19 cellular contexts compared by ENCODE assay signal in genomic region chr15:84823580-84823878, GRCh38.
"Had no signal": no experiment of that assay in that cellular context is flagged by ENCODE, and none has a peak within 500 bp of the region (broad histone marks: within the 10 kb centered on the region; RNA-seq: fewer than 3 reads in every experiment).

No MANE protein-coding gene starts in this region.

- H3K27me3 ChIP-seq: spleen, suprapubic skin had no signal

- FAIRE-seq: islet of Langerhans, TTC549, urothelium cell line had no signal

- H3K9me3 Mint-ChIP-seq: activated naive CD4-positive, alpha-beta T cell treated with anti-CD3 and anti-CD28 coated beads for 36 hours; activated T-helper 17 cell treated with anti-CD3 and anti-CD28 coated beads, Interleukin-2, amount 50 U/mL, for 72 hours had no signal

- H3K9me3 ChIP-seq: spleen, suprapubic skin had no signal

- DNase-seq: activated CD4-positive, alpha-beta T cell treated with anti-CD3 and anti-CD28 coated beads, Interleukin-2, amount 50 U/mL, for 1 hour; activated CD4-positive, CD25-positive, alpha-beta regulatory T cell; activated naive CD4-positive, alpha-beta T cell treated with anti-CD3 and anti-CD28 coated beads for 36 hours; activated T-cell treated with anti-CD3 and anti-CD28 coated beads for 4 hours; central memory CD4-positive, alpha-beta T cell; cortex of kidney; effector CD8-positive, alpha-beta T cell; mesenchymal stem cell; stimulated activated CD4-positive, alpha-beta T cell treated with anti-CD3 and anti-CD28 coated beads, Interleukin-2, amount 100 ng/mL, for 24 hours; stimulated activated naive CD4-positive, alpha-beta T cell; T-helper 17 cell had no signal

- H3K4me1 Mint-ChIP-seq: activated T-helper 17 cell treated with anti-CD3 and anti-CD28 coated beads, Interleukin-2, amount 50 U/mL, for 72 hours had no signal

- H3K27ac Mint-ChIP-seq: activated naive CD4-positive, alpha-beta T cell treated with anti-CD3 and anti-CD28 coated beads for 36 hours; T-helper 17 cell had no signal

- H3K27ac ChIP-seq: epithelial cell of prostate, parathyroid adenoma, suprapubic skin had no signal

- H3K27me3 Mint-ChIP-seq: activated T-helper 17 cell treated with anti-CD3 and anti-CD28 coated beads, Interleukin-2, amount 50 U/mL, for 72 hours; T-helper 17 cell had no signal

- H3K4me3 Mint-ChIP-seq: activated naive CD4-positive, alpha-beta T cell treated with anti-CD3 and anti-CD28 coated beads for 36 hours; activated T-helper 17 cell treated with anti-CD3 and anti-CD28 coated beads, Interleukin-2, amount 50 U/mL, for 72 hours; T-helper 17 cell had no signal

- H3K36me3 ChIP-seq: spleen, suprapubic skin had no signal

- ATAC-seq: activated T-helper 17 cell treated with anti-CD3 and anti-CD28 coated beads, Interleukin-2, amount 50 U/mL, for 72 hours; T-helper 17 cell had no signal

- H3K4me3 ChIP-seq: spleen, suprapubic skin had no signal
